In the genomic region with DNA sequence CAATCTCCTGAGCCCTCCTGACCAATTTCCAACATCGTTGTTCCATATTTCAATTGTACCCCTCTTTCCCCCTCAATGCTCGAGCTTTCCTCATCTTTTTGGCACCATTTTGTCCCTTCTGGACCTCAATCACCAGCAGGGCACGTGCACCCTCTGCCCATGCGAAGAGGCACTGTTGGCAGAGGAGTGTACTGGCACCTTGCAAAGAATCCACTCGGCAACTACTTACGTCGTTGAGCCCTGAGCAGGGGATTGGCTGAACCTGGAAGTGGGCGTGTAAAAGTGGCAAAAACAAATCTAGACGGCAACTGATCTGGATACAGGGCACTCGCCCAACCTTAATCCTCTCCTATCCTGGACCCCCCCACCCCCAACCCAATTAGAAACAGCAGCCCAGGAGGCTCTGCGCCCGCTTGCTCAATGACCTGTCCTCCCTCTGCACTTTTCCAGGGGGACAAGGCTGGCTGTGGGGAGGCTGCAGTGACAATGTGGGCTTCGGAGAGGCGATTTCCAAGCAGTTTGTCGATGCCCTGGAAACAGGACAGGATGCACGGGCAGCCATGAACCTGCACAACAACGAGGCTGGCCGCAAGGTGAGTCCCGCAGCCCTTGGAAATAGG, we compare ENCODE assay signal across 8 cellular contexts.
DNase-seq lines count a peak whose midpoint lies in the region; ATAC-seq, FAIRE-seq and TF ChIP-seq lines count a peak whose summit lies in the region.

No MANE protein-coding gene starts in this region.

- DNase-seq in COLO829 (ENCODE audit: low spot score) (peak; percentile 75), HTR-8/SVneo (ENCODE audit: insufficient read length, low spot score) (peak; percentile 89), NOMO-1 treated with DMSO at 0.1 percent for 48 hours (lab: John Stamatoyannopoulos, UW; ENCODE audit: unreplicated experiment) (peak; percentile 81), epithelial cell of esophagus (ENCODE audit: low read depth) (peak; percentile 91), middle frontal gyrus (ENCODE audit: extremely low spot score, low spot score) (peak; percentile 79)
- peak; percentile 76 for DNase-seq in activated CD8-positive, alpha-beta memory T cell treated with anti-CD3 and anti-CD28 coated beads, Interleukin-2, amount 50 U/mL, for 24 hours (ENCODE audit: extremely low read depth)
- peak; percentile 71 to 82 for DNase-seq in stimulated activated CD8-positive, alpha-beta memory T cell treated with anti-CD3 and anti-CD28 coated beads, Interleukin-15, amount 100 ng/mL, for 4 hours (ENCODE audit: low read depth in 2 of 2)

- peak; percentile 96 for FAIRE-seq in HTR-8/SVneo (lab: Jason Lieb, UNC)

- peak overlapping the region; percentile 43 for H3K4me3 ChIP-seq in epithelial cell of esophagus (ENCODE audit: low read length)

- peak; percentile 96 for ATAC-seq in GM21367 (IDR thresholded peaks at IDR 0.05; ENCODE audit: unreplicated experiment)

- TF ChIP-seq CTCF in epithelial cell of esophagus (IDR thresholded peaks at IDR 0.05; ENCODE audit: insufficient read depth, low read depth, low read length, missing control alignments) = no peak

Comparison
In these comparisons a context has a peak if more than half of its experiments do, and no peak if none do; other contexts are left out.
1. Peak in every context shown above with its lines: DNase-seq, ATAC-seq and H3K4me3 ChIP-seq.